10 cellular contexts compared by ENCODE assay signal in genomic region chr9:116390306-116391228, GRCh38.
DNase-seq lines count a peak whose midpoint lies in the region; ATAC-seq and TF ChIP-seq lines count a peak whose summit lies in the region.
"Had no signal": no experiment of that assay in that cellular context is flagged by ENCODE, and none has a peak within 500 bp of the region (broad histone marks: within the 10 kb centered on the region; RNA-seq: fewer than 3 reads in every experiment).

No MANE protein-coding gene starts in this region.

- ATAC-seq in GM19372 (IDR thresholded peaks at IDR 0.05; ENCODE audit: low read depth, unreplicated experiment) = peak; percentile 77
- peak; percentile 87 for ATAC-seq in HG02884 (IDR thresholded peaks at IDR 0.05; ENCODE audit: unreplicated experiment)
- no peak for ATAC-seq in foreskin keratinocyte

- DNase-seq in MV-4-11 (lab: John Stamatoyannopoulos, UW) (peak; percentile 59), smooth muscle cell (lab: John Stamatoyannopoulos, UW; ENCODE audit: unreplicated experiment) (no peak), foreskin keratinocyte (no peak), Peyer's patch (no peak), adrenal gland (no peak)
- DNase-seq: heart right ventricle, NCI-H2029 had no signal

- WGBS in smooth muscle cell (ENCODE audit: low lambda C conversion rate) = 49% methylated on average over 7 of the region's 7 CpGs
- WGBS in adrenal gland, 4 donors = 76 to 92% (median 83%) methylated on average over 7 of the region's 7 CpGs

- H3K9me3 ChIP-seq in smooth muscle cell (replicated peaks; ENCODE audit: low read depth) = no peaks in the 10 kb centered on the region
- no peaks in the 10 kb centered on the region for H3K9me3 ChIP-seq in Peyer's patch
- H3K9me3 ChIP-seq in adrenal gland (replicated peaks in 1 of 3) = no peaks in the 10 kb centered on the region
- H3K9me3 ChIP-seq: heart right ventricle, thoracic aorta had no signal

- H4K20me1 ChIP-seq in smooth muscle cell (ENCODE audit: low read depth) = peaks cover 87% of the 10 kb centered on the region

- TF ChIP-seq POLR2A in Peyer's patch (IDR thresholded peaks at IDR 0.05) (no peak), adrenal gland (IDR thresholded peaks at IDR 0.05) (no peak)

- H3K4me1 ChIP-seq in smooth muscle cell (ENCODE audit: low read depth) (no peaks in the 10 kb centered on the region), foreskin keratinocyte (peaks cover 37% of the 10 kb centered on the region), Peyer's patch (no peaks in the 10 kb centered on the region), adrenal gland (replicated peaks in 1 of 2) (no peaks in the 10 kb centered on the region)
- H3K4me1 ChIP-seq: heart right ventricle had no signal

- H3K4me2 ChIP-seq in smooth muscle cell = peak overlapping the region; percentile 30

- H3K27ac ChIP-seq in smooth muscle cell (ENCODE audit: low read depth) (peak overlapping the region; percentile 27), foreskin keratinocyte (no peak overlapping the region), Peyer's patch (no peak overlapping the region), adrenal gland (no peak overlapping the region)
- H3K27ac ChIP-seq: heart right ventricle, thoracic aorta had no signal

- no peak overlapping the region for H3K9ac ChIP-seq in smooth muscle cell (ENCODE audit: low read depth)

- intact Hi-C loops in adrenal gland (cut with DNase I) = no loop called here

- peaks cover 18% of the 10 kb centered on the region for H3F3A ChIP-seq in smooth muscle cell (ENCODE audit: low read depth)

- no peak overlapping the region for H2AFZ ChIP-seq in smooth muscle cell (ENCODE audit: low read depth)

- H3K36me3 ChIP-seq in smooth muscle cell (ENCODE audit: low read depth) = peaks cover 8% of the 10 kb centered on the region
- no peaks in the 10 kb centered on the region for H3K36me3 ChIP-seq in Peyer's patch
- peaks cover 0 to 7% of the 10 kb centered on the region in 2 donors for H3K36me3 ChIP-seq in adrenal gland (replicated peaks in 1 of 2)

- H3K79me2 ChIP-seq in smooth muscle cell (ENCODE audit: low read depth) = no peaks in the 10 kb centered on the region

- no peak overlapping the region for H3K4me3 ChIP-seq in smooth muscle cell
- no peak overlapping the region for H3K4me3 ChIP-seq in Peyer's patch
- no peak overlapping the region for H3K4me3 ChIP-seq in adrenal gland
- H3K4me3 ChIP-seq: heart right ventricle, thoracic aorta had no signal

- no peaks in the 10 kb centered on the region for H3K27me3 ChIP-seq in smooth muscle cell (ENCODE audit: low read depth)
- H3K27me3 ChIP-seq in foreskin keratinocyte = no peaks in the 10 kb centered on the region
- H3K27me3 ChIP-seq in Peyer's patch = no peaks in the 10 kb centered on the region
- H3K27me3 ChIP-seq in adrenal gland = no peaks in the 10 kb centered on the region
- H3K27me3 ChIP-seq: heart right ventricle had no signal

- TF ChIP-seq CTCF in smooth muscle cell (IDR thresholded peaks at IDR 0.05; ENCODE audit: borderline replicate concordance, insufficient read depth, poor library complexity, severe bottlenecking) (no peak), foreskin keratinocyte (conservative IDR thresholded peaks at IDR 0.05) (no peak), Peyer's patch (IDR thresholded peaks at IDR 0.05) (no peak), adrenal gland (IDR thresholded peaks at IDR 0.05) (no peak)
